In the genomic region with DNA sequence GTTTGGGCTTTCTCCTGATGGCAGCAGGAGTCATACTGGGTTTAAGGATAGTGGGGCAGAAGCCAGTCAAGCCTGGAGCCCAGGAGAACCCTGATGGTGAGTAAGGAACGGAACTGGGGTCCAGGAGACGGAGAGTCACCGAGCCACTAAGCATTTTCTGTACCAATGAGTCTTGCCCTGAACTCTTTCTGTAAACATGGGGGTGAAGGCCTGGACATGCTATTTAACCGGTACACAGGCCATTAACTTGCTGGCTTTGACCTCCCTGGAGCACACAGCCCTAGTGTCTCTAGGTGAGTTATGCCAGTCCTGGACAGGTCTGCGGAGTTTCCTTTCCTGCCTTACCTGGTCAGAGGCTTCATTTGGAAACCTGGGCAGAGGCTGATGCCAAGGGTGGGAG, we compare ENCODE assay signal across 14 cellular contexts. TPM values are rescaled to one million over a fixed set of nuclear protein-coding genes. Genes with fewer than 3 reads are reported as not detected.
A peak's percentile ranks its signal among the peaks of the same experiment; 100 is the strongest.
DNase-seq lines count a peak whose midpoint lies in the region; ATAC-seq and TF ChIP-seq lines count a peak whose summit lies in the region.
"Had no signal": no experiment of that assay in that cellular context is flagged by ENCODE, and none has a peak within 500 bp of the region (broad histone marks: within the 10 kb centered on the region; RNA-seq: fewer than 3 reads in every experiment).

No MANE protein-coding gene starts in this region.

- H3K4me3 ChIP-seq in hepatocyte, result no peak overlapping the region
- no peak overlapping the region for H3K4me3 ChIP-seq in gastrocnemius medialis
- H3K4me3 ChIP-seq: gastroesophageal sphincter had no signal

- no peak for TF ChIP-seq CTCF in Calu3 (IDR thresholded peaks at IDR 0.05; ENCODE audit: unreplicated experiment)
- no peak for TF ChIP-seq CTCF in RWPE1 (conservative IDR thresholded peaks at IDR 0.05; ENCODE audit: low read depth)
- TF ChIP-seq CTCF in hepatocyte (IDR thresholded peaks at IDR 0.05; ENCODE audit: poor library complexity), result no peak
- TF ChIP-seq CTCF in gastrocnemius medialis (IDR thresholded peaks at IDR 0.05 in 4 of 5, conservative IDR thresholded peaks at IDR 0.05 in 1 of 5), result no peak

- H2AFZ ChIP-seq in hepatocyte, result no peak overlapping the region

- no TSS peak for BruUV-seq in Calu3 (replicated peaks; lab: Mats Ljungman, UMichigan)

- no peaks in the 10 kb centered on the region for H3K9me2 ChIP-seq in hepatocyte (replicated peaks; ENCODE audit: insufficient read depth)

- peak overlapping the region; percentile 87 for H3K4me2 ChIP-seq in hepatocyte

- H3K27me3 Mint-ChIP-seq in Calu3 (ENCODE audit: unreplicated experiment), result no peaks in the 10 kb centered on the region
- H3K27me3 Mint-ChIP-seq in activated CD4-positive, alpha-beta memory T cell treated with anti-CD3 and anti-CD28 coated beads, Interleukin-2, amount 10 ng/mL, durations not matched to agents 7 days and 5 days, result no peaks in the 10 kb centered on the region

- WGBS in hepatocyte (ENCODE audit: low lambda C conversion rate, missing lambda C conversion rate), result 57% methylated on average over 5 of the region's 5 CpGs

- peak overlapping the region; percentile 25 for H3K27ac ChIP-seq in RWPE1
- peak overlapping the region; percentile 21 for H3K27ac ChIP-seq in hepatocyte
- H3K27ac ChIP-seq in gastrocnemius medialis, result peak overlapping the region; percentile 96 to 97 (median 96)

- intact Hi-C loops in Calu3 (cut with micrococcal nuclease; ENCODE audit: unreplicated experiment) (no loop called here), gastrocnemius medialis (cut with DNase I; ENCODE audit: low total_unique reads) (loop anchor here (1.0 to 10.0 kb wide), 2 partner anchors 102 to 202 kb away; no protein-coding TSS in a partner anchor)

- no peaks in the 10 kb centered on the region for H3K27me3 ChIP-seq in hepatocyte
- no peaks in the 10 kb centered on the region for H3K27me3 ChIP-seq in gastrocnemius medialis
- H3K27me3 ChIP-seq: gastroesophageal sphincter had no signal

- CTCF ChIA-PET in Calu3 (lab: Charles Lee) (interaction anchor here (0.6 to 1.5 kb wide), 6 partner anchors 20 to 262 kb away, joined by 3 to 7 read pairs (median 4); no protein-coding TSS in a partner anchor), RWPE1 (lab: Yijun Ruan, JAX) (no interaction called here)
- CTCF ChIA-PET in activated CD4-positive, alpha-beta memory T cell treated with anti-CD3 and anti-CD28 coated beads, Interleukin-2, amount 10 ng/mL, durations not matched to agents 7 days and 5 days (lab: Charles Lee), result no interaction called here

- H3K27ac Mint-ChIP-seq in Calu3 (ENCODE audit: unreplicated experiment), result peak overlapping the region; percentile 78
- H3K27ac Mint-ChIP-seq in activated CD4-positive, alpha-beta memory T cell treated with anti-CD3 and anti-CD28 coated beads, Interleukin-2, amount 10 ng/mL, durations not matched to agents 7 days and 5 days, result no peak overlapping the region

- DNase-seq in Calu3, result no peak
- no peak for DNase-seq in RWPE1 (ENCODE audit: low spot score)
- no peak for DNase-seq in hepatocyte (ENCODE audit: low spot score)
- no peak for DNase-seq in gastrocnemius medialis
- no peak for DNase-seq in RPMI8226
- DNase-seq in SW 1271 (lab: John Stamatoyannopoulos, UW), result no peak
- DNase-seq in activated CD8-positive, alpha-beta memory T cell treated with anti-CD3 and anti-CD28 coated beads, Interleukin-2, amount 50 U/mL, for 48 hours, result no peak
- no peak for DNase-seq in activated CD4-positive, alpha-beta memory T cell treated with anti-CD3 and anti-CD28 coated beads, Interleukin-2, amount 10 ng/mL, durations not matched to agents 7 days and 5 days
- DNase-seq: aorta; effector CD8-positive, alpha-beta T cell; KBM-7; NCI-H2029 treated with DMSO at 0.1 percent for 48 hours; NCI-H774 had no signal

- POLR2A ChIA-PET in RWPE1 (lab: Yijun Ruan, JAX; ENCODE audit: low non-redundant PET), result no interaction called here
- POLR2A ChIA-PET in activated CD4-positive, alpha-beta memory T cell treated with anti-CD3 and anti-CD28 coated beads, Interleukin-2, amount 10 ng/mL, durations not matched to agents 7 days and 5 days (lab: Charles Lee), result interaction anchor here (6.5 kb wide), 1 partner anchor 26 kb away, joined by 105 read pairs; no protein-coding TSS in a partner anchor

- no peaks in the 10 kb centered on the region for H3K9me3 Mint-ChIP-seq in Calu3 (ENCODE audit: low read depth, unreplicated experiment)
- no peaks in the 10 kb centered on the region for H3K9me3 Mint-ChIP-seq in activated CD4-positive, alpha-beta memory T cell treated with anti-CD3 and anti-CD28 coated beads, Interleukin-2, amount 10 ng/mL, durations not matched to agents 7 days and 5 days

- peaks cover 79% of the 10 kb centered on the region for H3K79me2 ChIP-seq in hepatocyte

- no peak for ATAC-seq in gastrocnemius medialis
- ATAC-seq: gastroesophageal sphincter had no signal

- H3K36me3 ChIP-seq in hepatocyte (replicated peaks; ENCODE audit: insufficient read depth, low read depth) (no peaks in the 10 kb centered on the region), gastrocnemius medialis (no peaks in the 10 kb centered on the region)

- H3K9me3 ChIP-seq in hepatocyte (ENCODE audit: low read depth), result no peaks in the 10 kb centered on the region
- no peaks in the 10 kb centered on the region for H3K9me3 ChIP-seq in gastrocnemius medialis
- H3K9me3 ChIP-seq: gastroesophageal sphincter had no signal

- in situ Hi-C loops in gastrocnemius medialis (cut with MboI; ENCODE audit: low sequenced_read_pairs in 4 of 4), result loop anchor here in 2 of 4 donors (10.0 kb wide), 1 partner anchor 58 kb away; no protein-coding TSS in a partner anchor

- H4K20me1 ChIP-seq in hepatocyte (ENCODE audit: insufficient read depth, poor library complexity, severe bottlenecking), result peaks cover 42% of the 10 kb centered on the region

- H3K4me1 Mint-ChIP-seq in Calu3 (ENCODE audit: low read depth, unreplicated experiment), result peaks cover 26% of the 10 kb centered on the region
- H3K4me1 Mint-ChIP-seq in activated CD4-positive, alpha-beta memory T cell treated with anti-CD3 and anti-CD28 coated beads, Interleukin-2, amount 10 ng/mL, durations not matched to agents 7 days and 5 days, result peaks cover 65% of the 10 kb centered on the region

- H3K4me3 Mint-ChIP-seq in Calu3 (ENCODE audit: low read depth, unreplicated experiment), result peak overlapping the region; percentile 58
- no peak overlapping the region for H3K4me3 Mint-ChIP-seq in activated CD4-positive, alpha-beta memory T cell treated with anti-CD3 and anti-CD28 coated beads, Interleukin-2, amount 10 ng/mL, durations not matched to agents 7 days and 5 days

- H3K4me1 ChIP-seq in hepatocyte (ENCODE audit: insufficient read depth), result peaks cover 24% of the 10 kb centered on the region
- peaks cover 55 to 73% of the 10 kb centered on the region in 2 donors for H3K4me1 ChIP-seq in gastrocnemius medialis

- H3K36me3 Mint-ChIP-seq in Calu3 (ENCODE audit: insufficient read depth, unreplicated experiment), result peaks cover 77% of the 10 kb centered on the region
- peaks cover 32% of the 10 kb centered on the region for H3K36me3 Mint-ChIP-seq in activated CD4-positive, alpha-beta memory T cell treated with anti-CD3 and anti-CD28 coated beads, Interleukin-2, amount 10 ng/mL, durations not matched to agents 7 days and 5 days (ENCODE audit: low read depth)

- no peak for TF ChIP-seq POLR2A in gastrocnemius medialis (IDR thresholded peaks at IDR 0.05)

RNA-seq across cellular contexts. Expression of a gene that starts 3.9 kb away (rescaled TPM):
- total RNA-seq in Calu3 (2022) (46.3 and 48.3 TPM in 2 replicates), hepatocyte (57.1 and 58.9 TPM in 2 replicates), gastrocnemius medialis (100 to 1,000 TPM in 2 of 4 donors, 10 to 100 TPM in 2; 42.1 to 119 (median 88.7) TPM)
- polyA plus RNA-seq in hepatocyte, result 30.7 and 31.8 TPM in 2 replicates
- 10 to 100 TPM; 59.0 to 61.5 TPM for total RNA-seq in activated CD4-positive, alpha-beta memory T cell treated with anti-CD3 and anti-CD28 coated beads, Interleukin-2, amount 10 ng/mL, durations not matched to agents 7 days and 5 days

Comparison
In these comparisons a context has a peak if more than half of its experiments do, and no peak if none do; other contexts are left out.
1. H3K27ac ChIP-seq: peak in every context shown above with its lines; median percentile 96 in gastrocnemius medialis; 25 in RWPE1; 21 in hepatocyte.